11 cellular contexts compared by ENCODE assay signal in the genomic region with DNA sequence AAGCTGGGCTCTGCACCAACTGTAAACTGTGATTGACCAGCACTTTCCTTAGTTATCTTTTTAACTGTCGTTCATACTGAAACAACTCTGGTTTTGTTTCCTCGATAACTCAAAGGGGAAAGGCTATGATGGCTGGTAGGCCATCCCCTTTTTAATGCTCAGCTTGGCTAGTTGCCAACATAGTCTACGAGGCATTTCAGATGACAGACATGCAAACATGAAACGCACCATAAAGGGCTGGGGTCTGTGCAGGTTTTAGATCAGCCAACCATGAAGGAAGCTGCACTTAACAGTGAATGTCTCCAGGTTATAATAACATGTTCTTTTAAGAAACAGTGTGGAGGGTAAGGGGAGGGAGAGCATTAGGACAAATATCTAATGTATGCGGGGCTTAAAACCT.
DNase-seq lines count a peak whose midpoint lies in the region; ATAC-seq and TF ChIP-seq lines count a peak whose summit lies in the region.
"Had no signal": no experiment of that assay in that cellular context is flagged by ENCODE, and none has a peak within 500 bp of the region (broad histone marks: within the 10 kb centered on the region; RNA-seq: fewer than 3 reads in every experiment).

No MANE protein-coding gene starts in this region.

- H3K9ac ChIP-seq in endodermal cell (ENCODE audit: extremely low read depth, low read length, poor library complexity, severe bottlenecking): no peak overlapping the region

- DNase-seq in NCI-H1092 treated with DMSO at 0.1 percent for 48 hours (lab: John Stamatoyannopoulos, UW): peak; percentile 69
- peak; percentile 74 for DNase-seq in SHP77 treated with DMSO at 0.1 percent for 48 hours (lab: John Stamatoyannopoulos, UW)
- DNase-seq in OCI-M2 (lab: John Stamatoyannopoulos, UW; ENCODE audit: unreplicated experiment): no peak
- no peak for DNase-seq in endodermal cell
- DNase-seq in immature natural killer cell: no peak
- DNase-seq: MG63 had no signal

- no peaks in the 10 kb centered on the region for H3K27me3 ChIP-seq in endodermal cell (ENCODE audit: control insufficient read depth, insufficient read depth, low read length, poor library complexity, severe bottlenecking)
- H3K27me3 ChIP-seq: MG63 had no signal

- H3K27ac Mint-ChIP-seq in endodermal cell (no peak overlapping the region), immature natural killer cell (no peak overlapping the region)
- H3K27ac Mint-ChIP-seq: CD14-positive monocyte had no signal

- H3K36me3 Mint-ChIP-seq in endodermal cell (ENCODE audit: low read depth) (no peaks in the 10 kb centered on the region), immature natural killer cell (no peaks in the 10 kb centered on the region)
- H3K36me3 Mint-ChIP-seq: CD14-positive monocyte had no signal

- H3K9me3 ChIP-seq in endodermal cell (ENCODE audit: control insufficient read depth, low read length): peaks cover 11% of the 10 kb centered on the region
- H3K9me3 ChIP-seq: MG63, prostate gland had no signal

- ATAC-seq in GM21723 (IDR thresholded peaks at IDR 0.05; ENCODE audit: unreplicated experiment) (peak; percentile 54), GM18520 (IDR thresholded peaks at IDR 0.05; ENCODE audit: unreplicated experiment) (no peak)

- H3K4me3 ChIP-seq in GM08714 (ENCODE audit: low read length) (peak overlapping the region; percentile 32; the same call in 1 of the 2 replicates), endodermal cell (ENCODE audit: low read length) (no peak overlapping the region)
- H3K4me3 ChIP-seq: MG63, prostate gland had no signal

- no peaks in the 10 kb centered on the region for H3K4me1 ChIP-seq in endodermal cell (ENCODE audit: control insufficient read depth, insufficient read depth, low read length)
- H3K4me1 ChIP-seq: prostate gland had no signal

- H3K4me1 Mint-ChIP-seq in endodermal cell (peaks cover 1% of the 10 kb centered on the region), immature natural killer cell (no peaks in the 10 kb centered on the region)

- H3K9me3 Mint-ChIP-seq in endodermal cell (peaks cover 12% of the 10 kb centered on the region), immature natural killer cell (peaks cover 0 to 5% (median 0%) of the 10 kb centered on the region in 6 donors)

- no peak overlapping the region for H3K4me3 Mint-ChIP-seq in endodermal cell
- no peak overlapping the region for H3K4me3 Mint-ChIP-seq in immature natural killer cell
- H3K4me3 Mint-ChIP-seq: CD14-positive monocyte had no signal

- TF ChIP-seq CTCF in endodermal cell (conservative IDR thresholded peaks at IDR 0.05): no peak

- H3K27me3 Mint-ChIP-seq in endodermal cell (ENCODE audit: insufficient read depth): no peaks in the 10 kb centered on the region
- H3K27me3 Mint-ChIP-seq in immature natural killer cell (ENCODE audit: low read depth in 3 of 3): peaks cover 0 to 7% (median 2%) of the 10 kb centered on the region in 3 donors

- no peak overlapping the region for H3K27ac ChIP-seq in endodermal cell (ENCODE audit: low read depth, low read length)
- H3K27ac ChIP-seq: prostate gland had no signal

- WGBS in endodermal cell (ENCODE audit: insufficient coverage in 1 of 2, insufficient read length in 1 of 2), 2 experiments: 84 to 98% methylated on average over 5 of the region's 5 CpGs

- H3K36me3 ChIP-seq in endodermal cell (ENCODE audit: control insufficient read depth, insufficient read depth, low read length): no peaks in the 10 kb centered on the region
- H3K36me3 ChIP-seq: MG63, prostate gland had no signal

Comparison
In these comparisons a context has a peak if more than half of its experiments do, and no peak if none do; other contexts are left out.
1. DNase-seq: peak in NCI-H1092 treated with DMSO at 0.1 percent for 48 hours (single experiment) and SHP77 treated with DMSO at 0.1 percent for 48 hours (single experiment); none in OCI-M2 (single experiment), endodermal cell (single experiment) and immature natural killer cell (0 of 3).